Comparison of ENCODE assay signal across 8 cellular contexts in the genomic region with DNA sequence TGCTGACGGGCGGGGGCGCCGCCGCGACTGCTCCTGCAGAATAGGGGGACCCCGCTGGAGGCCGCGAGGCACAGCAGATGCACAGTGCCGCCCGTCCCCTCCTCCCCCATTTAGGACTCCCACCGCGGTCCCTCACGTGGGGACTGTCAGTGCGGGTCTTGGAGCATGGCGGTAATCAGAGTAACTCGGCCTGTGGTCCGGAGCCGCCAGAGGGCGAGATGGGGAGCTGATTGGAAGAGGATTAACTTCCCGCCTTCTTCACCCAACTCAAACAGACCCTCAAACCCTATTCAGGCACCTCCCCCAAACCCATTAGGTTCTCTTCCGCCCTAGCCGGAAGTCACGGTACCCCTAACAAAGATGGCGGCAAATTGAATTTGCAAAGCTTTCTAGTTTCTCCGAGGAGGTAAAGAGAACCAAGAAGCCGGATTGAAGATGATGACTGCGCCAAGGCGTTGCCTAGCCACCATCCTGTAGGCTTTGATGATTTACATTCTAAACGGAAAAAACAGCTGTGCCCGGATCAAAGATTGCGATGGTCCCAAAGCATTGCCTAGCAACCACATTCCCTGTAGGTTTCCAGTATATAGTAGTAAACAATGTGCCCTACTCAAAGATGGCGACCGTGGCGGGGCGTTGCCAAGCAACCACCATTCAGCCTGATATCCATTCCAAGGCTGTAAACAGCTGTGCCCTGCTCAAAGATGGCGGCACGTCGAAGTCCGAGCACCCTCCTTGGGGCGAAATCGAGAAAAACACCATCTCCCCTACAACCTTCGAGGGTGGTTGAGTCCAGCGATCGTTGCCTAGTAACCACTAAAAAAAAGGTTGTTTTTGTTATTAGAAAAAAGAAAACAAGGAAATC. TPM values are rescaled to one million over a fixed set of nuclear protein-coding genes. Genes with fewer than 3 reads are reported as not detected.
DNase-seq lines count a peak whose midpoint lies in the region; ATAC-seq and TF ChIP-seq lines count a peak whose summit lies in the region.

Gene FUZ (minus strand): TSS at position 296 of the 865 bp plus-strand sequence. CDS start 186 bp downstream, at position 110.

- in situ Hi-C loops in HAP-1 (cut with MboI; ENCODE audit: low sequenced_read_pairs), result no loop called here

- no peaks in the 10 kb centered on the region for H4K20me1 ChIP-seq in SU-DHL-6 (ENCODE audit: low read depth, low read length)

- peak within 1 kb of the TSS; percentile 93 for H3K27ac Mint-ChIP-seq in activated naive CD8-positive, alpha-beta T cell treated with anti-CD3 and anti-CD28 coated beads for 36 hours
- H3K27ac Mint-ChIP-seq in glutamatergic neuron (ENCODE audit: unreplicated experiment), result peak within 1 kb of the TSS; percentile 97

- H3K4me1 ChIP-seq in HAP-1, result peaks cover 11% of the 10 kb centered on the region

- peaks cover 3% of the 10 kb centered on the region; the same call in 1 of the 2 replicates for H3K9me3 ChIP-seq in HAP-1
- no peaks in the 10 kb centered on the region for H3K9me3 ChIP-seq in SU-DHL-6 (ENCODE audit: insufficient read depth, low read length)

- H3K4me1 Mint-ChIP-seq in activated naive CD8-positive, alpha-beta T cell treated with anti-CD3 and anti-CD28 coated beads for 36 hours, result peaks cover 19% of the 10 kb centered on the region
- peaks cover 4% of the 10 kb centered on the region for H3K4me1 Mint-ChIP-seq in glutamatergic neuron (ENCODE audit: low read depth, unreplicated experiment)

- H3K27ac ChIP-seq in SU-DHL-6 (ENCODE audit: low read depth, low read length), result peak within 1 kb of the TSS; percentile 55
- peak within 1 kb of the TSS; percentile 98 for H3K27ac ChIP-seq in temporal lobe (ENCODE audit: low read depth, low read length)

- H3K9me3 Mint-ChIP-seq in activated naive CD8-positive, alpha-beta T cell treated with anti-CD3 and anti-CD28 coated beads for 36 hours, result no peaks in the 10 kb centered on the region
- H3K9me3 Mint-ChIP-seq in glutamatergic neuron (ENCODE audit: unreplicated experiment), result peaks cover 5% of the 10 kb centered on the region

- no peaks in the 10 kb centered on the region for H3K9me2 ChIP-seq in SU-DHL-6 (replicated peaks; ENCODE audit: insufficient read depth, low read length)

- peak within 1 kb of the TSS; percentile 85 for H3K4me2 ChIP-seq in SU-DHL-6 (ENCODE audit: low read depth, low read length, poor library complexity, severe bottlenecking)

- H3K27me3 ChIP-seq in HAP-1 (ENCODE audit: low read depth) (no peaks in the 10 kb centered on the region), SU-DHL-6 (ENCODE audit: low read length) (no peaks in the 10 kb centered on the region)

- peak within 1 kb of the TSS; percentile 93 for H2AFZ ChIP-seq in SU-DHL-6 (ENCODE audit: low read depth, low read length, severe bottlenecking)

- H3K27me3 Mint-ChIP-seq in activated naive CD8-positive, alpha-beta T cell treated with anti-CD3 and anti-CD28 coated beads for 36 hours, result no peaks in the 10 kb centered on the region
- peaks cover 7% of the 10 kb centered on the region for H3K27me3 Mint-ChIP-seq in glutamatergic neuron (ENCODE audit: unreplicated experiment)

- peak; percentile 70 for ATAC-seq in omental fat pad (ENCODE audit: low FRiP score)

- H3F3A ChIP-seq in SU-DHL-6 (ENCODE audit: insufficient read depth), result peaks cover 26% of the 10 kb centered on the region

- H3K9ac ChIP-seq in SU-DHL-6 (ENCODE audit: low read length), result peak within 1 kb of the TSS; percentile 62

- H3K36me3 Mint-ChIP-seq in activated naive CD8-positive, alpha-beta T cell treated with anti-CD3 and anti-CD28 coated beads for 36 hours, result peaks cover 4% of the 10 kb centered on the region
- no peaks in the 10 kb centered on the region for H3K36me3 Mint-ChIP-seq in glutamatergic neuron (ENCODE audit: unreplicated experiment)

- DNase-seq in DMS79 treated with DMSO at 0.1 percent for 48 hours (lab: John Stamatoyannopoulos, UW), result peak; percentile 98
- peak; percentile 97 to 98 for DNase-seq in HAP-1 (ENCODE audit: low spot score in 2 of 2)
- peak; percentile 98 for DNase-seq in NCI-H1105 (lab: John Stamatoyannopoulos, UW)
- peak; percentile 89 for DNase-seq in activated naive CD8-positive, alpha-beta T cell treated with anti-CD3 and anti-CD28 coated beads for 36 hours
- peak; percentile 93 for DNase-seq in glutamatergic neuron
- peak; percentile 82 for DNase-seq in omental fat pad (ENCODE audit: low spot score)

- H3K36me3 ChIP-seq in HAP-1 (replicated peaks) (no peaks in the 10 kb centered on the region), SU-DHL-6 (ENCODE audit: low read length) (no peaks in the 10 kb centered on the region)

- H3K79me2 ChIP-seq in SU-DHL-6 (ENCODE audit: insufficient read depth, low read length), result no peaks in the 10 kb centered on the region

- peak; percentile 22 for TF ChIP-seq CTCF in SU-DHL-6 (IDR thresholded peaks at IDR 0.05; ENCODE audit: insufficient read depth, low read length, poor library complexity, severe bottlenecking)
- no peak for TF ChIP-seq CTCF in glutamatergic neuron (IDR thresholded peaks at IDR 0.05; ENCODE audit: partially characterized antibody, unreplicated experiment)
- TF ChIP-seq CTCF in omental fat pad (IDR thresholded peaks at IDR 0.05), result no peak

- peak within 1 kb of the TSS; percentile 90 for H3K4me3 Mint-ChIP-seq in activated naive CD8-positive, alpha-beta T cell treated with anti-CD3 and anti-CD28 coated beads for 36 hours
- H3K4me3 Mint-ChIP-seq in glutamatergic neuron (ENCODE audit: unreplicated experiment), result peak within 1 kb of the TSS; percentile 93

- H3K4me3 ChIP-seq in HAP-1 (peak within 1 kb of the TSS; percentile 49), SU-DHL-6 (ENCODE audit: insufficient read depth, low read length, poor library complexity, severe bottlenecking) (peak within 1 kb of the TSS; percentile 69)

RNA-seq across cellular contexts. Expression of gene FUZ, which starts in this region (rescaled TPM):
- total RNA-seq in activated naive CD8-positive, alpha-beta T cell treated with anti-CD3 and anti-CD28 coated beads for 36 hours, result 10 to 100 TPM; 28.7 to 30.9 TPM
- total RNA-seq in glutamatergic neuron (ENCODE audit: unreplicated experiment) (13.6 TPM), omental fat pad (10 to 100 TPM; 10.2 to 20.3 (median 17.0) TPM), temporal lobe (9.8 TPM)

Comparison
In these comparisons a context has a peak if more than half of its experiments do, and no peak if none do; other contexts are left out.
1. Peak in every context shown above with its lines: DNase-seq, ATAC-seq, H3K4me3 ChIP-seq and H3K27ac ChIP-seq.